Comparison of ENCODE assay signal across 14 cellular contexts in the genomic region with DNA sequence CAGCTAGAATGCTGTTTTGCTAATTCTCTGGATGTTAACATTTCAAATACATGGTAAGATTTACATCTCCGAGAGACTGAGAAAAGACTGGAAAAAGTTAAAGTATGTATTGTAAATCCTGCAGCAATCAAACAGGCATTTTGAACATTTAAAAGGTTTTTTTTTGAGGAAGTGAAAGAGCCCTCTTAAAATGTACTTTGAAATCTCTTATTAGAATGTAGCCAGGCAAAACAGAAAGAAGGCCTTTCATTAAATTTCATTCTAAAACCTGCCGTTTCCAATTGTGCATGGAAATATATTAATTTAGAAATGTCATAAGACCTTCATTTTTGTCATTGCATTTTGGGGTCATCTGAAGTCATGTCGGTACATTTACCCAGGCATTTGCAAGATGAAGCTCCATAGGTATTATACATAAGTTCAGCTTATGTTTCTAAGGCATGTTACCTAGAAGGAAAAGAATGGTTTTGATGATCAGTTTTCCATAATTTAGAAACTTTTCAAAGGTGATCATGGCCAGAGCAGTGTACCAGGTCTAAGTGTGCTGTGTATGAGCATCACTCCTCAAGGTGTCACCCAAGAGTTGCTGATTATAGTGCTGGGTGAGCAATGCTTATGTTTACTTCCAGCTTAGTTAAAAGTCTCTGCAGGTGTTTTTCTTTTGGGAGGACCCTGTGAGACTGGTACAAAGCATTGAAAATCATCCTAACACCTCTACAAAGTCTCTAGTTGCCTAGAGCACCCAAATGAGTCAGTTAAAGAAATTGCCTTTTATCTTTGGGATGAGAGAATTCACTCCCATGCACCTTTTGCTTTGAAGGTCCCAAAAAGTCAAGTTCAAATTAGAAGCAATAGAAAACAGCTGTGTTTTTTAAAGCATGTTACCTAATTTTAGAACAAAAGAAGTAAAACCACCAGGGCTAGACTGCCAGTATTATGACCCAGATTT. TPM values are rescaled to one million over a fixed set of nuclear protein-coding genes. Genes with fewer than 3 reads are reported as not detected.
A peak's percentile ranks its signal among the peaks of the same experiment; 100 is the strongest.
DNase-seq lines count a peak whose midpoint lies in the region; ATAC-seq, FAIRE-seq and TF ChIP-seq lines count a peak whose summit lies in the region.
"Had no signal": no experiment of that assay in that cellular context is flagged by ENCODE, and none has a peak within 500 bp of the region (broad histone marks: within the 10 kb centered on the region; RNA-seq: fewer than 3 reads in every experiment).

No MANE protein-coding gene starts in this region.

- no peak for TF ChIP-seq CTCF in HepG2 (CRISPR knock-in tag; IDR thresholded peaks at IDR 0.05)

- no peaks in the 10 kb centered on the region for H3K27me3 ChIP-seq in HepG2 (ENCODE audit: control insufficient read depth in 1 of 2, insufficient read depth in 2 of 2, low read length in 2 of 2)

- peak; percentile 2 to 34 for DNase-seq in NCI-H2081 (lab: John Stamatoyannopoulos, UW)
- no peak for DNase-seq in NCI-H2081 treated with DMSO at 0.1 percent for 48 hours (lab: John Stamatoyannopoulos, UW)
- DNase-seq in H54 (ENCODE audit: insufficient read length, low spot score), result no peak
- DNase-seq in NOMO-1 treated with DMSO at 0.1 percent for 48 hours (lab: John Stamatoyannopoulos, UW; ENCODE audit: unreplicated experiment), result peak; percentile 74
- no peak for DNase-seq in HepG2 (ENCODE audit: low spot score)
- no peak for DNase-seq in dedifferentiated amniotic fluid mesenchymal stem cell (ENCODE audit: extremely low spot score)
- DNase-seq in activated CD8-positive, alpha-beta memory T cell treated with anti-CD3 and anti-CD28 coated beads, Interleukin-2, amount 50 U/mL, for 4 hours, result no peak
- DNase-seq: activated T-cell treated with anti-CD3 and anti-CD28 coated beads, Interleukin-2, amount 50 U/mL, for 1 hour; left cardiac atrium; natural killer cell had no signal

- WGBS in HepG2 (ENCODE audit: low lambda C conversion rate), result 16% methylated on average over 3 of the region's 3 CpGs

- no peak overlapping the region for H3K4me3 ChIP-seq in HepG2 (replicated peaks in 1 of 3; ENCODE audit: insufficient read depth in 1 of 3, low read depth in 2 of 3, low read length in 3 of 3)
- H3K4me3 ChIP-seq: thoracic aorta had no signal

- POLR2A ChIA-PET in HepG2 (lab: Yijun Ruan, JAX), result no interaction called here

- H3K9me3 ChIP-seq in HepG2 (ENCODE audit: low read length), result peaks cover 56% of the 10 kb centered on the region
- H3K9me3 ChIP-seq: thoracic aorta had no signal

- ATAC-seq in HepG2 (no peak), HG03139 (IDR thresholded peaks at IDR 0.05; ENCODE audit: unreplicated experiment) (no peak)
- ATAC-seq: sciatic nerve had no signal

- TF ChIP-seq POLR2A in H54 (IDR thresholded peaks at IDR 0.05; ENCODE audit: low read depth, low read length) (no peak), HepG2 (IDR thresholded peaks at IDR 0.05; ENCODE audit: insufficient read depth in 1 of 2, low read depth in 2 of 2, low read length in 2 of 2) (no peak)

- in situ Hi-C loops in HepG2 (cut with HindIII; ENCODE audit: extremely low pct_ligation_motif_present, low pct_unique_long_range_greater_than_20kb), result no loop called here

- H3K4me1 ChIP-seq in HepG2 (ENCODE audit: insufficient read depth, low read length), result no peaks in the 10 kb centered on the region

- no peaks in the 10 kb centered on the region for H3K79me2 ChIP-seq in HepG2 (ENCODE audit: insufficient read depth, low read length)

- TF ChIP-seq RAD21 in HepG2 (CRISPR knock-in tag; IDR thresholded peaks at IDR 0.05), result no peak

- no peaks in the 10 kb centered on the region for H4K20me1 ChIP-seq in HepG2 (ENCODE audit: insufficient read depth, low read length)

- H3K27ac ChIP-seq in HepG2 (ENCODE audit: extremely low read length, insufficient read depth, low read length), result no peak overlapping the region
- H3K27ac ChIP-seq: thoracic aorta had no signal

- CTCF ChIA-PET in HepG2 (lab: Yijun Ruan, JAX; ENCODE audit: low intra/inter-chr PET ratio, low total read pairs), result no interaction called here

- H2AFZ ChIP-seq in HepG2 (ENCODE audit: low read length), result no peak overlapping the region

- no TSS peak for BruUV-seq in HepG2 (replicated peaks; lab: Mats Ljungman, UMichigan)

- no peaks in the 10 kb centered on the region for H3K36me3 ChIP-seq in HepG2 (replicated peaks in 1 of 2; ENCODE audit: control insufficient read depth in 1 of 2, insufficient read depth in 2 of 2, low read length in 2 of 2)
- H3K36me3 ChIP-seq: thoracic aorta had no signal

- intact Hi-C loops in HepG2 (cut with micrococcal nuclease; ENCODE audit: unreplicated experiment), result no loop called here

- TF ChIP-seq EP300 in HepG2 (IDR thresholded peaks at IDR 0.05; ENCODE audit: low read depth in 2 of 2, low read length in 2 of 2), result no peak
- no peak for TF ChIP-seq EP300 in HepG2 (CRISPR knock-in tag; IDR thresholded peaks at IDR 0.05; ENCODE audit: borderline replicate concordance)

- H3K9ac ChIP-seq in HepG2 (ENCODE audit: insufficient read depth, low read depth, low read length), result no peak overlapping the region

- no peak overlapping the region for H3K4me2 ChIP-seq in HepG2 (ENCODE audit: low read depth, low read length)

- FAIRE-seq in H54 (lab: Jason Lieb, UNC) (peak; percentile 48), HepG2 (lab: Jason Lieb, UNC) (no peak)
- FAIRE-seq: A204.1 had no signal

TF ChIP-seq in HepG2, 621 proteins besides CTCF, POLR2A, EP300 and RAD21:
- TF ChIP-seq, protein P1, sequence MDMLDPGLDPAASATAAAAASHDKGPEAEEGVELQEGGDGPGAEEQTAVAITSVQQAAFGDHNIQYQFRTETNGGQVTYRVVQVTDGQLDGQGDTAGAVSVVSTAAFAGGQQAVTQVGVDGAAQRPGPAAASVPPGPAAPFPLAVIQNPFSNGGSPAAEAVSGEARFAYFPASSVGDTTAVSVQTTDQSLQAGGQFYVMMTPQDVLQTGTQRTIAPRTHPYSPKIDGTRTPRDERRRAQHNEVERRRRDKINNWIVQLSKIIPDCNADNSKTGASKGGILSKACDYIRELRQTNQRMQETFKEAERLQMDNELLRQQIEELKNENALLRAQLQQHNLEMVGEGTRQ (IDR thresholded peaks at IDR 0.05; ENCODE audit: low read depth, low read length), result no peak
- TF ChIP-seq, protein P1 (CRISPR knock-in tag; IDR thresholded peaks at IDR 0.05; ENCODE audit: borderline replicate concordance), result no peak
- peak; percentile 28; the same call in 1 of the 2 replicates for TF ChIP-seq STAG1 (CRISPR knock-in tag; IDR thresholded peaks at IDR 0.05)

RNA-seq across cellular contexts. Expression of a gene that starts 7.1 kb away (rescaled TPM):
- not detected in 2 replicates for total RNA-seq in HepG2 (2016; rRNA removed; fragmentation: Illumina TruSeq; extraction: Trizol)
- not detected in 2 replicates for total RNA-seq in HepG2 (2016; cell fraction: cytosol; rRNA removed; fragmentation: Illumina TruSeq; extraction: Trizol; ENCODE audit: low read depth)
- not detected in 2 replicates for total RNA-seq in HepG2 (2016; cell fraction: insoluble cytoplasmic fraction; rRNA removed; fragmentation: Illumina TruSeq; extraction: Trizol)
- not detected in 2 replicates for total RNA-seq in HepG2 (2016; cell fraction: membrane; rRNA removed; fragmentation: Illumina TruSeq; extraction: Trizol)
- total RNA-seq in HepG2 (2016; cell fraction: nucleus; rRNA removed; fragmentation: Illumina TruSeq; extraction: Trizol), result not detected in 2 replicates
- not detected in 2 replicates for polyA plus RNA-seq in HepG2 (2011; rRNA removed)
- polyA plus RNA-seq in HepG2 (2011; cell fraction: cytosol; rRNA removed), result not detected in 2 replicates
- not detected in 2 replicates for polyA plus RNA-seq in HepG2 (2011; cell fraction: nucleus; rRNA removed)
- not detected in 2 replicates for polyA plus RNA-seq in HepG2 (2012)
- not detected in 2 replicates for polyA plus RNA-seq in HepG2 (2016; cell fraction: cytosol; fragmentation: Illumina TruSeq; extraction: Trizol; ENCODE audit: low read depth)
- polyA plus RNA-seq in HepG2 (2016; cell fraction: insoluble cytoplasmic fraction; fragmentation: Illumina TruSeq; extraction: Trizol; ENCODE audit: low read depth), result not detected in 2 replicates
- polyA plus RNA-seq in HepG2 (2016; cell fraction: membrane; fragmentation: Illumina TruSeq; extraction: Trizol; ENCODE audit: low read depth), result not detected in 2 replicates
- not detected in 2 replicates for polyA plus RNA-seq in HepG2 (2016; cell fraction: nucleus; fragmentation: Illumina TruSeq; extraction: Trizol; ENCODE audit: insufficient read depth, low read depth)
- polyA minus RNA-seq in HepG2 (2011; rRNA and poly(A)+ RNA removed; ENCODE audit: low replicate concordance), result 0.12 TPM in 1 of 2 replicates, not detected in the other
- not detected in 2 replicates for polyA minus RNA-seq in HepG2 (2011; cell fraction: cytosol; rRNA and poly(A)+ RNA removed)
- not detected in 2 replicates for polyA minus RNA-seq in HepG2 (2011; cell fraction: nucleus; rRNA and poly(A)+ RNA removed)

Comparison
In these comparisons a context has a peak if more than half of its experiments do, and no peak if none do; other contexts are left out.
1. DNase-seq: peak in NCI-H2081 (2 of 2) and NOMO-1 treated with DMSO at 0.1 percent for 48 hours (single experiment); none in NCI-H2081 treated with DMSO at 0.1 percent for 48 hours (single experiment), H54 (single experiment), HepG2 (single experiment), dedifferentiated amniotic fluid mesenchymal stem cell (single experiment) and activated CD8-positive, alpha-beta memory T cell treated with anti-CD3 and anti-CD28 coated beads, Interleukin-2, amount 50 U/mL, for 4 hours (single experiment).